ENCODE assay signal across 3 cellular contexts in genomic region chr7:102429141-102429904, GRCh38.
A peak's percentile ranks its signal among the peaks of the same experiment; 100 is the strongest.
TF ChIP-seq lines count a peak whose summit lies in the region.

No MANE protein-coding gene starts in this region.

TF ChIP-seq in SK-N-SH, 30 proteins besides CTCF, POLR2A, EP300 and RAD21:
- TF ChIP-seq ELF1 (IDR thresholded peaks at IDR 0.05) (no peak), MEF2A (IDR thresholded peaks at IDR 0.05; ENCODE audit: borderline replicate concordance, low read depth) (no peak), POLR2AphosphoS5 (IDR thresholded peaks at IDR 0.05; ENCODE audit: low read depth, low read length) (0 out of 2 replicates have a peak, but pooled peaks have one; percentile 27)

TF ChIP-seq in SK-N-SH treated with all-trans-retinoic acid at 6 μM for 48 hours, 23 proteins besides CTCF, POLR2A, EP300 and RAD21:
- no peak for TF ChIP-seq PPARA (CRISPR knock-in tag; IDR thresholded peaks at IDR 0.05; ENCODE audit: borderline replicate concordance)
- TF ChIP-seq OSR1 (CRISPR knock-in tag; IDR thresholded peaks at IDR 0.05), result no peak
- no peak for TF ChIP-seq ZFP3 (CRISPR knock-in tag; IDR thresholded peaks at IDR 0.05)
- no peak for TF ChIP-seq CREB5 (CRISPR knock-in tag; IDR thresholded peaks at IDR 0.05; ENCODE audit: low read depth)
- TF ChIP-seq ZC3H10 (CRISPR knock-in tag; IDR thresholded peaks at IDR 0.05), result no peak
- TF ChIP-seq POU6F1 (CRISPR knock-in tag; IDR thresholded peaks at IDR 0.05; ENCODE audit: borderline replicate concordance, low read depth), result no peak
- TF ChIP-seq SNAI2 (CRISPR knock-in tag; IDR thresholded peaks at IDR 0.05), result no peak
- TF ChIP-seq TSHZ2 (CRISPR knock-in tag; IDR thresholded peaks at IDR 0.05), result no peak
- no peak for TF ChIP-seq CSRNP3 (CRISPR knock-in tag; IDR thresholded peaks at IDR 0.05)
- TF ChIP-seq BACH2 (CRISPR knock-in tag; IDR thresholded peaks at IDR 0.05; ENCODE audit: borderline replicate concordance), result no peak
- no peak for TF ChIP-seq TCF4 (CRISPR knock-in tag; IDR thresholded peaks at IDR 0.05; ENCODE audit: borderline replicate concordance)
- TF ChIP-seq ZNF70 (CRISPR knock-in tag; IDR thresholded peaks at IDR 0.05), result no peak
- no peak for TF ChIP-seq RARB (CRISPR knock-in tag; IDR thresholded peaks at IDR 0.05)
- TF ChIP-seq PATZ1 (CRISPR knock-in tag; IDR thresholded peaks at IDR 0.05; ENCODE audit: borderline replicate concordance), result no peak
- no peak for TF ChIP-seq ZNF565 (CRISPR knock-in tag; conservative IDR thresholded peaks at IDR 0.05; ENCODE audit: low read depth)

TF ChIP-seq in IMR-90, 13 proteins besides CTCF, POLR2A, EP300 and RAD21:
- TF ChIP-seq RCOR1 (IDR thresholded peaks at IDR 0.05; ENCODE audit: insufficient replicate concordance, low read length) (no peak), NFE2L2 (IDR thresholded peaks at IDR 0.05; ENCODE audit: low read depth, low read length) (no peak)
TF ChIP-seq in IMR-90: peak in this region for 0.
